In genomic region chr5:15116996-15117395, GRCh38 we compare ENCODE assay signal across 1 cellular context.
TF ChIP-seq lines count a peak whose summit lies in the region.

No MANE protein-coding gene starts in this region.

TF ChIP-seq in GM23338, 12 proteins besides CTCF, POLR2A, EP300 and RAD21 (continued from another document):
- TF ChIP-seq ZNF462 (CRISPR knock-in tag; IDR thresholded peaks at IDR 0.05): no peak
